Comparison of ENCODE assay signal across 10 cellular contexts in genomic region chr17:83082435-83082834, GRCh38. TPM values are rescaled to one million over a fixed set of nuclear protein-coding genes. Genes with fewer than 3 reads are reported as not detected.
A peak's percentile ranks its signal among the peaks of the same experiment; 100 is the strongest.
DNase-seq lines count a peak whose midpoint lies in the region; ATAC-seq and TF ChIP-seq lines count a peak whose summit lies in the region.
"Had no signal": no experiment of that assay in that cellular context is flagged by ENCODE, and none has a peak within 500 bp of the region (broad histone marks: within the 10 kb centered on the region; RNA-seq: fewer than 3 reads in every experiment).

No MANE protein-coding gene starts in this region.

- POLR2A ChIA-PET in activated CD8-positive, alpha-beta T cell treated with anti-CD3 and anti-CD28 coated beads, Interleukin-2, amount 10 ng/mL, durations not matched to agents 7 days and 5 days (lab: Charles Lee) = no interaction called here

- peaks cover 26% of the 10 kb centered on the region for H3K36me3 Mint-ChIP-seq in activated CD8-positive, alpha-beta memory T cell treated with anti-CD3 and anti-CD28 coated beads, Interleukin-2, amount 10 ng/mL, durations not matched to agents 7 days and 5 days
- H3K36me3 Mint-ChIP-seq in activated CD8-positive, alpha-beta T cell treated with anti-CD3 and anti-CD28 coated beads, Interleukin-2, amount 10 ng/mL, durations not matched to agents 7 days and 5 days (ENCODE audit: low read depth) = peaks cover 12% of the 10 kb centered on the region

- peaks cover 65% of the 10 kb centered on the region for H3K79me2 ChIP-seq in hepatocyte

- peak overlapping the region; percentile 98 for H3K4me2 ChIP-seq in hepatocyte

- no peaks in the 10 kb centered on the region for H3K9me3 Mint-ChIP-seq in activated CD8-positive, alpha-beta memory T cell treated with anti-CD3 and anti-CD28 coated beads, Interleukin-2, amount 10 ng/mL, durations not matched to agents 7 days and 5 days (ENCODE audit: low read depth)
- no peaks in the 10 kb centered on the region for H3K9me3 Mint-ChIP-seq in activated CD8-positive, alpha-beta T cell treated with anti-CD3 and anti-CD28 coated beads, Interleukin-2, amount 10 ng/mL, durations not matched to agents 7 days and 5 days (ENCODE audit: insufficient read depth)

- H3K9ac ChIP-seq in subcutaneous abdominal adipose tissue (ENCODE audit: low read length in 5 of 5) = peak overlapping the region in 2 of 5 donors; percentile 2 to 78

- H3K27me3 ChIP-seq in hepatocyte = peaks cover 12% of the 10 kb centered on the region
- H3K27me3 ChIP-seq in subcutaneous abdominal adipose tissue (ENCODE audit: control insufficient read depth in 5 of 5, insufficient read depth in 4 of 5, low read length in 5 of 5) = peaks cover 0 to 4% (median 0%) of the 10 kb centered on the region in 5 donors

- 87% methylated on average over 9 of the region's 9 CpGs for WGBS in hepatocyte (ENCODE audit: low lambda C conversion rate, missing lambda C conversion rate)

- H2AFZ ChIP-seq in hepatocyte = no peak overlapping the region

- no peaks in the 10 kb centered on the region for H3K36me3 ChIP-seq in hepatocyte (replicated peaks; ENCODE audit: insufficient read depth, low read depth)
- peaks cover 0 to 33% (median 17%) of the 10 kb centered on the region in 5 donors for H3K36me3 ChIP-seq in subcutaneous abdominal adipose tissue (ENCODE audit: control insufficient read depth in 5 of 5, insufficient read depth in 5 of 5, low read length in 5 of 5)

- no peak for TF ChIP-seq CTCF in hepatocyte (IDR thresholded peaks at IDR 0.05; ENCODE audit: poor library complexity)

- no peaks in the 10 kb centered on the region for H3K9me2 ChIP-seq in hepatocyte (replicated peaks; ENCODE audit: insufficient read depth)

- peaks cover 22% of the 10 kb centered on the region for H4K20me1 ChIP-seq in hepatocyte (ENCODE audit: insufficient read depth, poor library complexity, severe bottlenecking)

- H3K4me3 ChIP-seq in hepatocyte = no peak overlapping the region
- peak overlapping the region; percentile 69 to 85 (median 80) for H3K4me3 ChIP-seq in subcutaneous abdominal adipose tissue (ENCODE audit: low read depth in 1 of 5, low read length in 5 of 5)

- peak overlapping the region; percentile 96 for H3K27ac ChIP-seq in hepatocyte
- peak overlapping the region; percentile 86 for H3K27ac ChIP-seq in subcutaneous abdominal adipose tissue (ENCODE audit: low read depth, low read length)

- DNase-seq in activated CD8-positive, alpha-beta memory T cell treated with anti-CD3 and anti-CD28 coated beads, Interleukin-2, amount 10 ng/mL, durations not matched to agents 7 days and 5 days = no peak
- DNase-seq in activated CD8-positive, alpha-beta memory T cell treated with anti-CD3 and anti-CD28 coated beads, Interleukin-2, amount 50 U/mL, for 48 hours = no peak
- DNase-seq in activated CD8-positive, alpha-beta T cell treated with anti-CD3 and anti-CD28 coated beads, Interleukin-2, amount 10 ng/mL, durations not matched to agents 7 days and 5 days = no peak
- no peak for DNase-seq in hepatocyte (ENCODE audit: low spot score)
- no peak for DNase-seq in NCI-H526 (lab: John Stamatoyannopoulos, UW)
- no peak for DNase-seq in T1000 (lab: John Stamatoyannopoulos, UW)
- DNase-seq: NCI-H1092 treated with DMSO at 0.1 percent for 48 hours had no signal

- H3K4me3 Mint-ChIP-seq in activated CD8-positive, alpha-beta memory T cell treated with anti-CD3 and anti-CD28 coated beads, Interleukin-2, amount 10 ng/mL, durations not matched to agents 7 days and 5 days = peak overlapping the region; percentile 75
- H3K4me3 Mint-ChIP-seq in activated CD8-positive, alpha-beta T cell treated with anti-CD3 and anti-CD28 coated beads, Interleukin-2, amount 10 ng/mL, durations not matched to agents 7 days and 5 days = peak overlapping the region; percentile 55

- no peak for ATAC-seq in activated CD8-positive, alpha-beta memory T cell treated with anti-CD3 and anti-CD28 coated beads, Interleukin-2, amount 10 ng/mL, durations not matched to agents 7 days and 5 days
- ATAC-seq in activated CD8-positive, alpha-beta T cell treated with anti-CD3 and anti-CD28 coated beads, Interleukin-2, amount 10 ng/mL, durations not matched to agents 7 days and 5 days = no peak
- ATAC-seq in HG03097 (IDR thresholded peaks at IDR 0.05; ENCODE audit: low FRiP score, unreplicated experiment) = no peak
- ATAC-seq: left lobe of liver had no signal

- peak overlapping the region; percentile 92 for H3K27ac Mint-ChIP-seq in activated CD8-positive, alpha-beta memory T cell treated with anti-CD3 and anti-CD28 coated beads, Interleukin-2, amount 10 ng/mL, durations not matched to agents 7 days and 5 days
- H3K27ac Mint-ChIP-seq in activated CD8-positive, alpha-beta T cell treated with anti-CD3 and anti-CD28 coated beads, Interleukin-2, amount 10 ng/mL, durations not matched to agents 7 days and 5 days = peak overlapping the region; percentile 39

- H3K4me1 ChIP-seq in hepatocyte (ENCODE audit: insufficient read depth) = peaks cover 63% of the 10 kb centered on the region
- peaks cover 8 to 83% (median 76%) of the 10 kb centered on the region in 5 donors for H3K4me1 ChIP-seq in subcutaneous abdominal adipose tissue (ENCODE audit: control insufficient read depth in 5 of 5, insufficient read depth in 5 of 5, low read length in 5 of 5)

- H3K9me3 ChIP-seq in hepatocyte (ENCODE audit: low read depth) (no peaks in the 10 kb centered on the region), subcutaneous abdominal adipose tissue (ENCODE audit: control insufficient read depth in 5 of 5, low read length in 5 of 5) (no peaks in the 10 kb centered on the region)

- peaks cover 12% of the 10 kb centered on the region for H3K27me3 Mint-ChIP-seq in activated CD8-positive, alpha-beta memory T cell treated with anti-CD3 and anti-CD28 coated beads, Interleukin-2, amount 10 ng/mL, durations not matched to agents 7 days and 5 days
- H3K27me3 Mint-ChIP-seq in activated CD8-positive, alpha-beta T cell treated with anti-CD3 and anti-CD28 coated beads, Interleukin-2, amount 10 ng/mL, durations not matched to agents 7 days and 5 days (ENCODE audit: low read depth) = peaks cover 16% of the 10 kb centered on the region

- CTCF ChIA-PET in activated CD8-positive, alpha-beta memory T cell treated with anti-CD3 and anti-CD28 coated beads, Interleukin-2, amount 10 ng/mL, durations not matched to agents 7 days and 5 days (lab: Charles Lee) = interaction anchor here (0.8 to 2.3 kb wide), 2 partner anchors 117 to 118 kb away, joined by 3 to 28 read pairs; no protein-coding TSS in a partner anchor
- CTCF ChIA-PET in activated CD8-positive, alpha-beta T cell treated with anti-CD3 and anti-CD28 coated beads, Interleukin-2, amount 10 ng/mL, durations not matched to agents 7 days and 5 days (lab: Charles Lee) = no interaction called here

- H3K4me1 Mint-ChIP-seq in activated CD8-positive, alpha-beta memory T cell treated with anti-CD3 and anti-CD28 coated beads, Interleukin-2, amount 10 ng/mL, durations not matched to agents 7 days and 5 days = peaks cover 53% of the 10 kb centered on the region
- peaks cover 39% of the 10 kb centered on the region for H3K4me1 Mint-ChIP-seq in activated CD8-positive, alpha-beta T cell treated with anti-CD3 and anti-CD28 coated beads, Interleukin-2, amount 10 ng/mL, durations not matched to agents 7 days and 5 days (ENCODE audit: low read depth)

RNA-seq across cellular contexts. Expression of gene METRNL, which starts 3.0 kb away (rescaled TPM):
- total RNA-seq in activated CD8-positive, alpha-beta memory T cell treated with anti-CD3 and anti-CD28 coated beads, Interleukin-2, amount 10 ng/mL, durations not matched to agents 7 days and 5 days = 10 to 100 TPM; 42.9 to 49.9 TPM
- total RNA-seq in activated CD8-positive, alpha-beta T cell treated with anti-CD3 and anti-CD28 coated beads, Interleukin-2, amount 10 ng/mL, durations not matched to agents 7 days and 5 days = 1 to 10 TPM; 3.0 to 4.8 TPM
- 65.3 and 97.2 TPM in 2 replicates for total RNA-seq in hepatocyte
- polyA plus RNA-seq in hepatocyte = 151 and 164 TPM in 2 replicates

Comparison
In these comparisons a context has a peak if more than half of its experiments do, and no peak if none do; other contexts are left out.
1. RNA of gene METRNL, which starts 3.0 kb away (total RNA-seq): 65.3 to 97.2 TPM in hepatocyte and 42.9 to 49.9 TPM in activated CD8-positive, alpha-beta memory T cell treated with anti-CD3 and anti-CD28 coated beads, Interleukin-2, amount 10 ng/mL, durations not matched to agents 7 days and 5 days; 3.0 to 4.8 TPM in activated CD8-positive, alpha-beta T cell treated with anti-CD3 and anti-CD28 coated beads, Interleukin-2, amount 10 ng/mL, durations not matched to agents 7 days and 5 days; every median in the first group is over 4 times any median in the second.